Comparison of ENCODE assay signal across 1 cellular context in genomic region chr2:160406591-160407392, GRCh38.
TF ChIP-seq lines count a peak whose summit lies in the region.

No MANE protein-coding gene starts in this region.

TF ChIP-seq in HEK293, 187 proteins besides CTCF, POLR2A, EP300 and RAD21 (continued from another document and continues in another):
- TF ChIP-seq OSR2 (tag by site-specific recombination; IDR thresholded peaks at IDR 0.05), result no peak
- no peak for TF ChIP-seq ZNF132 (tag by site-specific recombination; IDR thresholded peaks at IDR 0.05; ENCODE audit: borderline replicate concordance)
- TF ChIP-seq ZNF157 (tag by site-specific recombination; IDR thresholded peaks at IDR 0.05), result no peak
- no peak for TF ChIP-seq GLI4 (tag by site-specific recombination; IDR thresholded peaks at IDR 0.05)
- no peak for TF ChIP-seq ZNF514 (tag by site-specific recombination; IDR thresholded peaks at IDR 0.05)
- no peak for TF ChIP-seq ZNF624 (tag by site-specific recombination; IDR thresholded peaks at IDR 0.05)
- no peak for TF ChIP-seq AEBP2 (tag by site-specific recombination; IDR thresholded peaks at IDR 0.05; ENCODE audit: borderline replicate concordance)
- TF ChIP-seq YY1 (tag by site-specific recombination; IDR thresholded peaks at IDR 0.05), result no peak
- no peak for TF ChIP-seq ZNF777 (tag by site-specific recombination; IDR thresholded peaks at IDR 0.05; ENCODE audit: borderline replicate concordance)
- no peak for TF ChIP-seq ZSCAN16 (tag by site-specific recombination; IDR thresholded peaks at IDR 0.05)
- no peak for TF ChIP-seq ZNF549 (tag by site-specific recombination; IDR thresholded peaks at IDR 0.05)
- 0 out of 2 replicates have a peak, but pooled peaks have one; percentile 15 for TF ChIP-seq ZBTB21 (tag by site-specific recombination; IDR thresholded peaks at IDR 0.05)
- TF ChIP-seq PATZ1 (tag by site-specific recombination; IDR thresholded peaks at IDR 0.05), result peak; percentile 48
- TF ChIP-seq MYNN (tag by site-specific recombination; IDR thresholded peaks at IDR 0.05; ENCODE audit: borderline replicate concordance), result no peak
- TF ChIP-seq ZNF426 (tag by site-specific recombination; IDR thresholded peaks at IDR 0.05), result no peak
- TF ChIP-seq ZNF202 (tag by site-specific recombination; IDR thresholded peaks at IDR 0.05; ENCODE audit: borderline replicate concordance), result no peak
- no peak for TF ChIP-seq ZNF449 (tag by site-specific recombination; IDR thresholded peaks at IDR 0.05)
- 0 out of 2 replicates have a peak, but pooled peaks have one; percentile 28 for TF ChIP-seq ZNF629 (tag by site-specific recombination; IDR thresholded peaks at IDR 0.05)
- no peak for TF ChIP-seq REST (tag by site-specific recombination; IDR thresholded peaks at IDR 0.05)
- TF ChIP-seq ZNF830 (tag by site-specific recombination; IDR thresholded peaks at IDR 0.05; ENCODE audit: low read depth), result no peak
- 0 out of 2 replicates have a peak, but pooled peaks have one; percentile 22 for TF ChIP-seq ZNF692 (tag by site-specific recombination; IDR thresholded peaks at IDR 0.05)
- TF ChIP-seq ZNF645 (tag by site-specific recombination; IDR thresholded peaks at IDR 0.05), result no peak
- TF ChIP-seq ZNF747 (tag by site-specific recombination; IDR thresholded peaks at IDR 0.05), result no peak
- no peak for TF ChIP-seq ZBTB6 (tag by site-specific recombination; IDR thresholded peaks at IDR 0.05)
- peak; percentile 38; the same call in 1 of the 2 replicates for TF ChIP-seq KLF8 (tag by site-specific recombination; IDR thresholded peaks at IDR 0.05)
- peak; percentile 90 for TF ChIP-seq SCRT2 (tag by site-specific recombination; IDR thresholded peaks at IDR 0.05)
- TF ChIP-seq GLI2 (tag by site-specific recombination; IDR thresholded peaks at IDR 0.05; ENCODE audit: borderline replicate concordance, low read depth), result no peak
- TF ChIP-seq KLF10 (tag by site-specific recombination; IDR thresholded peaks at IDR 0.05), result no peak
- TF ChIP-seq ZBTB20 (tag by site-specific recombination; IDR thresholded peaks at IDR 0.05), result peak; percentile 74
- peak; percentile 59 for TF ChIP-seq ZNF335 (tag by site-specific recombination; conservative IDR thresholded peaks at IDR 0.05)
- TF ChIP-seq ZNF76 (tag by site-specific recombination; IDR thresholded peaks at IDR 0.05; ENCODE audit: borderline replicate concordance, low read depth), result no peak
- TF ChIP-seq ZNF660 (tag by site-specific recombination; IDR thresholded peaks at IDR 0.05), result no peak
- no peak for TF ChIP-seq ZNF19 (tag by site-specific recombination; IDR thresholded peaks at IDR 0.05; ENCODE audit: low read depth)
- no peak for TF ChIP-seq ZNF214 (tag by site-specific recombination; IDR thresholded peaks at IDR 0.05; ENCODE audit: borderline replicate concordance)
- TF ChIP-seq ZSCAN18 (tag by site-specific recombination; IDR thresholded peaks at IDR 0.05), result no peak
- TF ChIP-seq ZNF529 (tag by site-specific recombination; IDR thresholded peaks at IDR 0.05; ENCODE audit: insufficient replicate concordance), result no peak
- TF ChIP-seq GLIS1 (tag by site-specific recombination; IDR thresholded peaks at IDR 0.05), result no peak
- TF ChIP-seq ZNF654 (tag by site-specific recombination; IDR thresholded peaks at IDR 0.05; ENCODE audit: low read depth), result no peak
- no peak for TF ChIP-seq WT1 (tag by site-specific recombination; IDR thresholded peaks at IDR 0.05)
- no peak for TF ChIP-seq ZNF571 (tag by site-specific recombination; IDR thresholded peaks at IDR 0.05)
- TF ChIP-seq KLF9 (tag by site-specific recombination; IDR thresholded peaks at IDR 0.05; ENCODE audit: low read depth), result no peak
- no peak for TF ChIP-seq ZNF221 (tag by site-specific recombination; IDR thresholded peaks at IDR 0.05; ENCODE audit: borderline replicate concordance)
- TF ChIP-seq ZIC2 (tag by site-specific recombination; IDR thresholded peaks at IDR 0.05), result no peak
- TF ChIP-seq ZNF394 (tag by site-specific recombination; IDR thresholded peaks at IDR 0.05; ENCODE audit: borderline replicate concordance), result no peak
- TF ChIP-seq ZNF423 (tag by site-specific recombination; IDR thresholded peaks at IDR 0.05), result no peak
- TF ChIP-seq ZBTB8A (tag by site-specific recombination; IDR thresholded peaks at IDR 0.05), result peak; percentile 48; the same call in 1 of the 2 replicates
- TF ChIP-seq ZNF404 (tag by site-specific recombination; IDR thresholded peaks at IDR 0.05), result no peak
- no peak for TF ChIP-seq SALL2 (tag by site-specific recombination; IDR thresholded peaks at IDR 0.05; ENCODE audit: borderline replicate concordance)
- TF ChIP-seq ZNF148 (tag by site-specific recombination; IDR thresholded peaks at IDR 0.05; ENCODE audit: borderline replicate concordance), result no peak
- no peak for TF ChIP-seq ZNF677 (tag by site-specific recombination; IDR thresholded peaks at IDR 0.05)
- TF ChIP-seq ZNF239 (tag by site-specific recombination; IDR thresholded peaks at IDR 0.05), result no peak
- TF ChIP-seq ZNF354C (tag by site-specific recombination; IDR thresholded peaks at IDR 0.05; ENCODE audit: borderline replicate concordance, low read depth), result no peak
- no peak for TF ChIP-seq IKZF3 (tag by site-specific recombination; IDR thresholded peaks at IDR 0.05)
- TF ChIP-seq ZNF521 (tag by site-specific recombination; IDR thresholded peaks at IDR 0.05), result no peak
